Comparison of ENCODE assay signal across 23 cellular contexts in genomic region chr5:63743096-63743798, GRCh38.
DNase-seq lines count a peak whose midpoint lies in the region; ATAC-seq, FAIRE-seq and TF ChIP-seq lines count a peak whose summit lies in the region.
"Had no signal": no experiment of that assay in that cellular context is flagged by ENCODE, and none has a peak within 500 bp of the region (broad histone marks: within the 10 kb centered on the region; RNA-seq: fewer than 3 reads in every experiment).

No MANE protein-coding gene starts in this region.

- H3K9me3 ChIP-seq in endodermal cell (ENCODE audit: control insufficient read depth, low read length): peaks cover 5% of the 10 kb centered on the region
- H3K9me3 ChIP-seq: BE2C, Caco-2 had no signal

- no peak overlapping the region for H3K27ac Mint-ChIP-seq in endodermal cell
- H3K27ac Mint-ChIP-seq: CD4-positive, CD25-positive, alpha-beta regulatory T cell; T-helper 1 cell treated with Interleukin-12 subunit alpha and Interleukin-12 subunit beta and Interleukin-4 antibody, amounts not matched to agents 30 μg/mL and 1 μg/mL, for 36 hours had no signal

- H3K4me1 Mint-ChIP-seq in endodermal cell: peaks cover 2% of the 10 kb centered on the region
- H3K4me1 Mint-ChIP-seq: CD4-positive, CD25-positive, alpha-beta regulatory T cell had no signal

- H3K36me3 Mint-ChIP-seq in endodermal cell (ENCODE audit: low read depth): no peaks in the 10 kb centered on the region
- H3K36me3 Mint-ChIP-seq: CD4-positive, CD25-positive, alpha-beta regulatory T cell had no signal

- peaks cover 8% of the 10 kb centered on the region for H3K9me3 Mint-ChIP-seq in endodermal cell
- H3K9me3 Mint-ChIP-seq: T-helper 1 cell treated with Interleukin-12 subunit alpha and Interleukin-12 subunit beta and Interleukin-4 antibody, amounts not matched to agents 30 μg/mL and 1 μg/mL, for 36 hours had no signal

- no peak overlapping the region for H3K4me3 Mint-ChIP-seq in endodermal cell
- H3K4me3 Mint-ChIP-seq: CD4-positive, CD25-positive, alpha-beta regulatory T cell; T-helper 1 cell treated with Interleukin-12 subunit alpha and Interleukin-12 subunit beta and Interleukin-4 antibody, amounts not matched to agents 30 μg/mL and 1 μg/mL, for 36 hours had no signal

- H3K27ac ChIP-seq in endodermal cell (ENCODE audit: low read depth, low read length): no peak overlapping the region

- ATAC-seq in GM18867 (IDR thresholded peaks at IDR 0.05; ENCODE audit: unreplicated experiment): peak; percentile 92
- peak; percentile 60 for ATAC-seq in HG02973 (IDR thresholded peaks at IDR 0.05; ENCODE audit: unreplicated experiment)

- H3K4me3 ChIP-seq in bronchial epithelial cell (ENCODE audit: low read depth, low read length) (no peak overlapping the region), endodermal cell (ENCODE audit: low read length) (no peak overlapping the region)

- H3K27me3 Mint-ChIP-seq in endodermal cell (ENCODE audit: insufficient read depth): no peaks in the 10 kb centered on the region
- H3K27me3 Mint-ChIP-seq: CD4-positive, CD25-positive, alpha-beta regulatory T cell had no signal

- H3K27me3 ChIP-seq in bronchial epithelial cell (ENCODE audit: control insufficient read depth, insufficient read depth, low read length): no peaks in the 10 kb centered on the region
- no peaks in the 10 kb centered on the region for H3K27me3 ChIP-seq in endodermal cell (ENCODE audit: control insufficient read depth, insufficient read depth, low read length, poor library complexity, severe bottlenecking)
- H3K27me3 ChIP-seq: BE2C had no signal

- TF ChIP-seq CTCF in bronchial epithelial cell (IDR thresholded peaks at IDR 0.05; ENCODE audit: insufficient read depth, low read length, severe bottlenecking) (no peak), endodermal cell (conservative IDR thresholded peaks at IDR 0.05) (no peak)

- H3K4me1 ChIP-seq in endodermal cell (ENCODE audit: control insufficient read depth, insufficient read depth, low read length): no peaks in the 10 kb centered on the region
- H3K4me1 ChIP-seq: BE2C, Caco-2 had no signal

- DNase-seq in DMS53 treated with DMSO at 0.1 percent for 48 hours (lab: John Stamatoyannopoulos, UW; ENCODE audit: unreplicated experiment) (peak; percentile 19), bronchial epithelial cell (ENCODE audit: low read depth) (peak; percentile 15), superior temporal gyrus (ENCODE audit: extremely low spot score) (no peak), endodermal cell (no peak), DMS 273 (lab: John Stamatoyannopoulos, UW; ENCODE audit: unreplicated experiment) (no peak), SHP77 treated with DMSO at 0.1 percent for 48 hours (lab: John Stamatoyannopoulos, UW) (no peak)
- DNase-seq: BE2C; Caco-2; CD4-positive, CD25-positive, alpha-beta regulatory T cell; GOT3; IMR-90; NCI-H1092; NCI-H146; NCI-H2029 treated with DMSO at 0.1 percent for 48 hours; NCI-H446 treated with DMSO at 0.1 percent for 48 hours; NK-92 treated with Interleukin-12 subunit alpha and Interleukin-12 subunit beta, amount 100 ng/mL, for 24 hours; RPMI8226 had no signal

- WGBS in endodermal cell (ENCODE audit: insufficient coverage in 1 of 2, insufficient read length in 1 of 2), 2 experiments: 93% methylated on average over 1 of the region's 1 CpG; no CpG with 5 or more reads in 1 of the 2 experiments

- no peak for FAIRE-seq in bronchial epithelial cell (lab: Jason Lieb, UNC)
- FAIRE-seq: A204.1, GM12892, HTR-8/SVneo had no signal

- no peaks in the 10 kb centered on the region for H3K36me3 ChIP-seq in bronchial epithelial cell (ENCODE audit: control insufficient read depth, insufficient read depth, low read length)
- H3K36me3 ChIP-seq in endodermal cell (ENCODE audit: control insufficient read depth, insufficient read depth, low read length): no peaks in the 10 kb centered on the region
- H3K36me3 ChIP-seq: BE2C had no signal

- H3K9ac ChIP-seq in endodermal cell (ENCODE audit: extremely low read depth, low read length, poor library complexity, severe bottlenecking): no peak overlapping the region

Comparison
In these comparisons a context has a peak if more than half of its experiments do, and no peak if none do; other contexts are left out.
1. DNase-seq: peak in DMS53 treated with DMSO at 0.1 percent for 48 hours (single experiment) and bronchial epithelial cell (single experiment); none in superior temporal gyrus (single experiment), endodermal cell (single experiment), DMS 273 (single experiment) and SHP77 treated with DMSO at 0.1 percent for 48 hours (single experiment).